Comparison of ENCODE assay signal across 1 cellular context in genomic region chr3:57464801-57465200, GRCh38.
TF ChIP-seq lines count a peak whose summit lies in the region.

No MANE protein-coding gene starts in this region.

TF ChIP-seq in HepG2, 621 proteins besides CTCF, POLR2A, EP300 and RAD21 (continued from another document):
- no peak for TF ChIP-seq ZNF34 (CRISPR knock-in tag; IDR thresholded peaks at IDR 0.05; ENCODE audit: borderline replicate concordance)
- TF ChIP-seq SNAPC4 (CRISPR knock-in tag; IDR thresholded peaks at IDR 0.05): no peak
- no peak for TF ChIP-seq SYNCRIP (IDR thresholded peaks at IDR 0.05; ENCODE audit: insufficient read depth, low read depth, low read length)
- no peak for TF ChIP-seq YEATS2 (CRISPR knock-in tag; IDR thresholded peaks at IDR 0.05; ENCODE audit: borderline replicate concordance)
- TF ChIP-seq ATF7-NPFF (CRISPR knock-in tag; IDR thresholded peaks at IDR 0.05; ENCODE audit: low read depth): no peak
- TF ChIP-seq SAP130 (CRISPR knock-in tag; IDR thresholded peaks at IDR 0.05; ENCODE audit: low read depth): no peak
- TF ChIP-seq ZNF547 (CRISPR knock-in tag; IDR thresholded peaks at IDR 0.05): no peak
TF ChIP-seq in HepG2: peak in this region for 0.
